In genomic region chr16:4038448-4038847, GRCh38 we compare ENCODE assay signal across 30 cellular contexts.
"Had no signal": no experiment of that assay in that cellular context is flagged by ENCODE, and none has a peak within 500 bp of the region (broad histone marks: within the 10 kb centered on the region; RNA-seq: fewer than 3 reads in every experiment).

No MANE protein-coding gene starts in this region.

- H3K36me3 Mint-ChIP-seq: activated CD8-positive, alpha-beta memory T cell treated with anti-CD3 and anti-CD28 coated beads, Interleukin-2, amount 10 ng/mL, durations not matched to agents 7 days and 5 days had no signal

- DNase-seq: activated B cell treated with CpG ODN at 0.5 μM for 24 hours; activated CD4-positive, alpha-beta T cell treated with anti-CD3 and anti-CD28 coated beads for 1 hour; activated CD4-positive, alpha-beta T cell treated with anti-CD3 and anti-CD28 coated beads, Interleukin-2, amount 10 ng/mL, durations not matched to agents 24 days and 14 days; activated CD4-positive, alpha-beta T cell treated with anti-CD3 and anti-CD28 coated beads, Interleukin-2, amount 50 U/mL, for 48 hours; activated CD8-positive, alpha-beta memory T cell treated with anti-CD3 and anti-CD28 coated beads, Interleukin-2, amount 10 ng/mL, durations not matched to agents 7 days and 5 days; activated gamma-delta T cell; activated naive CD4-positive, alpha-beta T cell treated with anti-CD3 and anti-CD28 coated beads for 36 hours; activated T-cell treated with anti-CD3 and anti-CD28 coated beads, Interleukin-2, amount 50 U/mL, for 4 hours; amygdala; KG1; NCI-H1105 treated with DMSO at 0.1 percent for 48 hours; NCI-H1436 treated with DMSO at 0.1 percent for 48 hours; NCI-H187; NCI-H2081; NCI-H446; NCI-H524; OCI-M1; RPMI8226; T-helper 9 cell had no signal

- H3K4me3 ChIP-seq: cardiac muscle cell, SJSA1 had no signal

- H3K4me3 Mint-ChIP-seq: activated B cell treated with CpG ODN at 0.5 μM for 24 hours; activated CD4-positive, alpha-beta T cell treated with anti-CD3 and anti-CD28 coated beads, Interleukin-2, amount 10 ng/mL, durations not matched to agents 24 days and 14 days; activated CD8-positive, alpha-beta memory T cell treated with anti-CD3 and anti-CD28 coated beads, Interleukin-2, amount 10 ng/mL, durations not matched to agents 7 days and 5 days; activated naive CD4-positive, alpha-beta T cell treated with anti-CD3 and anti-CD28 coated beads for 36 hours; activated naive CD8-positive, alpha-beta T cell; activated T-cell treated with anti-CD3 and anti-CD28 coated beads, Interleukin-2, amount 50 U/mL, for 4 hours; activated T-helper 17 cell treated with anti-CD3 and anti-CD28 coated beads, Interleukin-2, amount 50 U/mL, for 72 hours; brain; T-helper 1 cell treated with Interleukin-12 subunit alpha and Interleukin-12 subunit beta and Interleukin-4 antibody, amounts not matched to agents 30 μg/mL and 1 μg/mL, for 36 hours had no signal

- H3K27ac Mint-ChIP-seq: activated B cell treated with CpG ODN at 0.5 μM for 24 hours; activated CD4-positive, alpha-beta T cell treated with anti-CD3 and anti-CD28 coated beads, Interleukin-2, amount 10 ng/mL, durations not matched to agents 24 days and 14 days; activated CD8-positive, alpha-beta memory T cell treated with anti-CD3 and anti-CD28 coated beads, Interleukin-2, amount 10 ng/mL, durations not matched to agents 7 days and 5 days; activated naive CD4-positive, alpha-beta T cell treated with anti-CD3 and anti-CD28 coated beads for 36 hours; activated naive CD8-positive, alpha-beta T cell; activated T-helper 17 cell treated with anti-CD3 and anti-CD28 coated beads, Interleukin-2, amount 50 U/mL, for 72 hours; T-helper 1 cell treated with Interleukin-12 subunit alpha and Interleukin-12 subunit beta and Interleukin-4 antibody, amounts not matched to agents 30 μg/mL and 1 μg/mL, for 36 hours had no signal

- ATAC-seq: activated CD8-positive, alpha-beta memory T cell treated with anti-CD3 and anti-CD28 coated beads, Interleukin-2, amount 10 ng/mL, durations not matched to agents 7 days and 5 days; activated T-cell treated with anti-CD3 and anti-CD28 coated beads, Interleukin-2, amount 50 U/mL, for 4 hours; activated T-helper 17 cell treated with anti-CD3 and anti-CD28 coated beads, Interleukin-2, amount 50 U/mL, for 72 hours; Panc1; Right ventricle myocardium inferior; SK-N-SH treated with all-trans-retinoic acid at 6 μM for 48 hours had no signal

- H3K9me3 Mint-ChIP-seq: activated B cell treated with CpG ODN at 0.5 μM for 24 hours; activated CD4-positive, alpha-beta T cell treated with anti-CD3 and anti-CD28 coated beads, Interleukin-2, amount 10 ng/mL, durations not matched to agents 24 days and 14 days; activated naive CD4-positive, alpha-beta T cell treated with anti-CD3 and anti-CD28 coated beads for 36 hours; activated T-cell treated with anti-CD3 and anti-CD28 coated beads, Interleukin-2, amount 50 U/mL, for 4 hours; activated T-helper 17 cell treated with anti-CD3 and anti-CD28 coated beads, Interleukin-2, amount 50 U/mL, for 72 hours; T-helper 1 cell treated with Interleukin-12 subunit alpha and Interleukin-12 subunit beta and Interleukin-4 antibody, amounts not matched to agents 30 μg/mL and 1 μg/mL, for 36 hours had no signal

- H3K27me3 ChIP-seq: cardiac muscle cell, SJSA1 had no signal

- H3K9me3 ChIP-seq: SJSA1 had no signal

- H3K27me3 Mint-ChIP-seq: activated CD4-positive, alpha-beta T cell treated with anti-CD3 and anti-CD28 coated beads, Interleukin-2, amount 10 ng/mL, durations not matched to agents 24 days and 14 days; activated CD8-positive, alpha-beta memory T cell treated with anti-CD3 and anti-CD28 coated beads, Interleukin-2, amount 10 ng/mL, durations not matched to agents 7 days and 5 days; activated naive CD8-positive, alpha-beta T cell; activated T-helper 17 cell treated with anti-CD3 and anti-CD28 coated beads, Interleukin-2, amount 50 U/mL, for 72 hours; brain had no signal

- H3K4me1 Mint-ChIP-seq: activated B cell treated with CpG ODN at 0.5 μM for 24 hours; activated CD4-positive, alpha-beta T cell treated with anti-CD3 and anti-CD28 coated beads, Interleukin-2, amount 10 ng/mL, durations not matched to agents 24 days and 14 days; activated T-helper 17 cell treated with anti-CD3 and anti-CD28 coated beads, Interleukin-2, amount 50 U/mL, for 72 hours had no signal

- H3K36me3 ChIP-seq: cardiac muscle cell, SJSA1 had no signal

- H3K27ac ChIP-seq: cardiac muscle cell, SJSA1 had no signal

- FAIRE-seq: astrocyte, TTC549 had no signal
